6 cellular contexts compared by ENCODE assay signal in the genomic region with DNA sequence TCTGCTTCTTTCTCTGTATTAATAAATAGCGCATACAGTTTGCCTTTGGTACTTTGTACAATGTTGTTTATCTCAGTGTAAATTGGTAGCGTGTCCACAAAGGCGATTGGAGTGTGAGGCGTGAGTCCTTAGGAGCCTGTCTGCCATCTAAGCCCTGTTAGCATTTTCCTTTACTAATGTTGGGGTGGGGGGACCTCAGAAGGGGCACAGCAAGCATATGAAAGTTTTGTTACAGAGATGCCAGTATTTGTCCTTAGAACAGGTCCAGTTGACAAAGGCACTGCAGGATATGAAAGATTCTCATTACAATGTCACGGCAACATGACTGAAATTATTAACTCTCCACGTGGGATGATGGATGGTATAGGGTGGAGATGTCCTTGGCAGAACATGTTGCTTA.
DNase-seq lines count a peak whose midpoint lies in the region; ATAC-seq and TF ChIP-seq lines count a peak whose summit lies in the region.
"Not testable (repeated sequence)": the region's sequence is repeated elsewhere in the genome, so short reads cannot be mapped to it uniquely, and the experiment has no call there.

No MANE protein-coding gene starts in this region.

- H3K4me3 Mint-ChIP-seq in endodermal cell = not testable (repeated sequence)

- H3K27me3 ChIP-seq in endodermal cell (ENCODE audit: control insufficient read depth, insufficient read depth, low read length, poor library complexity, severe bottlenecking); iPS-18a (ENCODE audit: control insufficient read depth, insufficient read depth, low read length); vagina: not testable (repeated sequence)
- peaks cover 0 to 14% (median 0%) of the 10 kb centered on the region in 4 donors for H3K27me3 ChIP-seq in esophagus muscularis mucosa

- H3K27ac Mint-ChIP-seq in endodermal cell = not testable (repeated sequence)

- DNase-seq in RPMI8226 (peak; percentile 1), esophagus muscularis mucosa (ENCODE audit: extremely low spot score) (peak; percentile 92), vagina (ENCODE audit: extremely low spot score in 2 of 2) (peak; percentile 74 to 88)
- not testable (repeated sequence) for DNase-seq in endodermal cell; Right ventricle myocardium inferior (ENCODE audit: missing footprints)

- TF ChIP-seq CTCF in endodermal cell (conservative IDR thresholded peaks at IDR 0.05); esophagus muscularis mucosa (IDR thresholded peaks at IDR 0.05); vagina (IDR thresholded peaks at IDR 0.05): not testable (repeated sequence)

- H3K4me3 ChIP-seq in endodermal cell (ENCODE audit: low read length) = peak overlapping the region; percentile 3
- not testable (repeated sequence) for H3K4me3 ChIP-seq in esophagus muscularis mucosa, vagina
- H3K4me3 ChIP-seq in iPS-18a (ENCODE audit: low read length) = peak overlapping the region; percentile 3

- H3K9ac ChIP-seq in endodermal cell (ENCODE audit: extremely low read depth, low read length, poor library complexity, severe bottlenecking); iPS-18a (ENCODE audit: low read length): not testable (repeated sequence)

- TF ChIP-seq EP300 in esophagus muscularis mucosa (IDR thresholded peaks at IDR 0.05) = not testable (repeated sequence)

- not testable (repeated sequence) for H3K4me1 Mint-ChIP-seq in endodermal cell

- TF ChIP-seq POLR2A in esophagus muscularis mucosa (IDR thresholded peaks at IDR 0.05; ENCODE audit: low read depth); vagina (IDR thresholded peaks at IDR 0.05): not testable (repeated sequence)

- WGBS in endodermal cell (ENCODE audit: insufficient coverage in 1 of 2, insufficient read length in 1 of 2), 2 experiments = 63 to 64% methylated on average over 2 to 6 of the region's 6 CpGs
- 54% methylated on average over 6 of the region's 6 CpGs for WGBS in esophagus muscularis mucosa

- H3K36me3 Mint-ChIP-seq in endodermal cell (ENCODE audit: low read depth) = not testable (repeated sequence)

- H3K27ac ChIP-seq in endodermal cell (ENCODE audit: low read depth, low read length); esophagus muscularis mucosa (replicated peaks in 1 of 4); iPS-18a (ENCODE audit: low read length); vagina: not testable (repeated sequence)

- ATAC-seq in Right ventricle myocardium inferior = peak; percentile 21

- H3K9me3 ChIP-seq in endodermal cell (ENCODE audit: control insufficient read depth, low read length) = peaks cover 76% of the 10 kb centered on the region
- not testable (repeated sequence) for H3K9me3 ChIP-seq in esophagus muscularis mucosa, vagina
- peaks cover 69% of the 10 kb centered on the region for H3K9me3 ChIP-seq in iPS-18a (ENCODE audit: control insufficient read depth, low read depth, low read length)

- not testable (repeated sequence) for H3K27me3 Mint-ChIP-seq in endodermal cell (ENCODE audit: insufficient read depth)

- H3K9me3 Mint-ChIP-seq in endodermal cell = peaks cover 58% of the 10 kb centered on the region

- H3K36me3 ChIP-seq in endodermal cell (ENCODE audit: control insufficient read depth, insufficient read depth, low read length); esophagus muscularis mucosa; iPS-18a (ENCODE audit: control insufficient read depth, low read depth, low read length); vagina: not testable (repeated sequence)

- intact Hi-C loops in esophagus muscularis mucosa (cut with DNase I); Right ventricle myocardium inferior (cut with DNase I); vagina (cut with DNase I): not testable (repeated sequence)

- not testable (repeated sequence) for H3K4me1 ChIP-seq in endodermal cell (ENCODE audit: control insufficient read depth, insufficient read depth, low read length); esophagus muscularis mucosa; iPS-18a (ENCODE audit: control insufficient read depth, low read depth, low read length); vagina
